ENCODE assay signal across 17 cellular contexts in the genomic region with DNA sequence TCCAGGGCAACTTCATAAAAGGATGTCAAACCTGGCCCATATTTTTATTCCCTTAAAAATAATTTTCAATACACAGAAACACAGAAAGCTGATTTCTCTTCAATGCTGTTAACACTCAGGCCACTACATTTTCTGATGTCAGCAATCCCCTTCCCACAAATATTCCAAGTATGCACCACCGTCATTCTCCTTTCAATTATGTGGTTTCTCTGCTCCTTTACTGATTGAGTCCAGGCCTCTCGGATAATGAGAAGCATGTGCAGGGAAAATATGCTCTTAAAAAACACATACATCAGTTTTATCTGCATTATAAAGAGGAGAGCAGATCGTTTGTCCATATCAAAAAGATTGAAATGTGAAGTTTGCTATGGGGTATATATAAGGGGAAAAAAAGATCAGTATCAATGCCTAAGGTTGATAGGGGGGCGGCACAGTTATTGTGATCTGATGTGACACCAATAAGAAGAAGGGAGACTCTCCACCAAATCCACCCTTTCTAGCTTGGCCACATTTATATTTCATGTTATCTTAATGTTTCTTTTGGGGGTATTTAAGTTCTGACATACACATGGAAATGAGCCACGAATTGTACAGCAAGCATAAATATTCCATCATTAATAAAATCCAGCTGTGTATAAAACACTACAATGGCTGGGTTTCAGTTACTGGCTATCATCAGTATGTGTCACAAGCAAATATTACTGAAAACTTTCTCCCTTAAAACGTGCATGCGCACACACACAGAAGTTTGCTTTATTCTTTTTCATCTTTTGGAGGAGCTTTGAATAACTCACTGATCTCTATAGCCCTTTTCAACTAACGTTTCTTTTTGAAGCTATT. TPM values are rescaled to one million over a fixed set of nuclear protein-coding genes. Genes with fewer than 3 reads are reported as not detected.
DNase-seq lines count a peak whose midpoint lies in the region; ATAC-seq and TF ChIP-seq lines count a peak whose summit lies in the region.
"Had no signal": no experiment of that assay in that cellular context is flagged by ENCODE, and none has a peak within 500 bp of the region (broad histone marks: within the 10 kb centered on the region; RNA-seq: fewer than 3 reads in every experiment).

No MANE protein-coding gene starts in this region.

- TF ChIP-seq CTCF in fibroblast of pulmonary artery (IDR thresholded peaks at IDR 0.05; ENCODE audit: low read length, missing control alignments) = no peak

- intact Hi-C loops in sciatic nerve (cut with DNase I) = no loop called here

- ATAC-seq in sciatic nerve (peak; percentile 69), GM18858 (IDR thresholded peaks at IDR 0.05; ENCODE audit: unreplicated experiment) (no peak)
- ATAC-seq: esophagus mucosa, left cardiac atrium, natural killer cell, right lobe of liver had no signal

- peak overlapping the region; percentile 100 for H3K27ac ChIP-seq in SK-N-MC
- H3K27ac ChIP-seq: Peyer's patch, right lobe of liver had no signal

- no peaks in the 10 kb centered on the region for H3K9me3 ChIP-seq in SK-N-MC (ENCODE audit: low read depth, low read length)
- H3K9me3 ChIP-seq: Peyer's patch, right lobe of liver had no signal

- peak overlapping the region; percentile 78 for H3K9ac ChIP-seq in SK-N-MC (ENCODE audit: insufficient read length)

- H3K36me3 ChIP-seq in SK-N-MC (ENCODE audit: insufficient read depth, low read length) = peaks cover 8% of the 10 kb centered on the region
- H3K36me3 ChIP-seq: Peyer's patch, right lobe of liver had no signal

- peak; percentile 9 for DNase-seq in ELR (ENCODE audit: low read depth)
- DNase-seq in SK-N-MC (ENCODE audit: low read depth, low spot score) = peak; percentile 93
- peak; percentile 42 for DNase-seq in fibroblast of pulmonary artery (ENCODE audit: low read depth)
- no peak for DNase-seq in sciatic nerve (ENCODE audit: low spot score)
- DNase-seq in NCI-H1930 (lab: John Stamatoyannopoulos, UW) = no peak
- DNase-seq in SKM-1 treated with dmso at 0.1 percent for 144 hours (lab: John Stamatoyannopoulos, UW; ENCODE audit: unreplicated experiment) = no peak
- DNase-seq in GF-D8 (lab: John Stamatoyannopoulos, UW) = no peak
- DNase-seq: activated CD4-positive, alpha-beta memory T cell treated with anti-CD3 and anti-CD28 coated beads for 36 hours; activated effector memory CD4-positive, alpha-beta T cell treated with anti-CD3 and anti-CD28 coated beads, Interleukin-2, amount 50 U/mL, for 16 hours; caudate nucleus; left cardiac atrium; natural killer cell; NCI-H1105 treated with DMSO at 0.1 percent for 48 hours; Peyer's patch; right lobe of liver had no signal

- H3K4me3 ChIP-seq in SK-N-MC = peak overlapping the region; percentile 74
- no peak overlapping the region for H3K4me3 ChIP-seq in fibroblast of pulmonary artery (replicated peaks; ENCODE audit: low read depth, low read length)
- H3K4me3 ChIP-seq: Peyer's patch, right lobe of liver had no signal

RNA-seq across cellular contexts. Expression of a gene that starts 6.4 kb away (rescaled TPM):
- 38.2 TPM for total RNA-seq in sciatic nerve

Comparison
In these comparisons a context has a peak if more than half of its experiments do, and no peak if none do; other contexts are left out.
1. DNase-seq: peak in ELR (single experiment), SK-N-MC (single experiment) and fibroblast of pulmonary artery (single experiment); none in sciatic nerve (single experiment), NCI-H1930 (0 of 2), SKM-1 treated with dmso at 0.1 percent for 144 hours (single experiment) and GF-D8 (single experiment).